In the genomic region with DNA sequence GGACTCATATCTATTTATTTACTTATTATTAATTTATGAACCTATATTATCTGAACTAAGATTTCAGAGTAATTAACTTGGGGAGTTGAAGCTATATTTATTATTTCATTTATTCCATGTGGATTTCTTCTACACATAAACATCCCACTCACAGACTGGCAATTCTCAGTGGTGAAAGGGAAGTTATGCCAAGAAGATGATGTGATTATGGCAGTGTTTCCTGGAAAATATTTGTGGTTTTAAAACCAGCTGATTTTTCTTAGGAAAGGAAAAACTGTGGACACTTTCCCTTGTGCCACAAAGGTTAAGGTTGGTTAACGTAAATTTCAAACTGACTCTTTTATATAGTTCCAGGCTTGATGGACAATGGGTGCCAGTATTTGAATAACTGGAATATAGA, we compare ENCODE assay signal across 1 cellular context.
TF ChIP-seq lines count a peak whose summit lies in the region.

No MANE protein-coding gene starts in this region.

TF ChIP-seq in IMR-90, 13 proteins besides CTCF, POLR2A, EP300 and RAD21 (continued from another document):
- TF ChIP-seq, protein P1, sequence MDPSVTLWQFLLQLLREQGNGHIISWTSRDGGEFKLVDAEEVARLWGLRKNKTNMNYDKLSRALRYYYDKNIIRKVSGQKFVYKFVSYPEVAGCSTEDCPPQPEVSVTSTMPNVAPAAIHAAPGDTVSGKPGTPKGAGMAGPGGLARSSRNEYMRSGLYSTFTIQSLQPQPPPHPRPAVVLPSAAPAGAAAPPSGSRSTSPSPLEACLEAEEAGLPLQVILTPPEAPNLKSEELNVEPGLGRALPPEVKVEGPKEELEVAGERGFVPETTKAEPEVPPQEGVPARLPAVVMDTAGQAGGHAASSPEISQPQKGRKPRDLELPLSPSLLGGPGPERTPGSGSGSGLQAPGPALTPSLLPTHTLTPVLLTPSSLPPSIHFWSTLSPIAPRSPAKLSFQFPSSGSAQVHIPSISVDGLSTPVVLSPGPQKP (IDR thresholded peaks at IDR 0.05; ENCODE audit: borderline replicate concordance, low read depth, low read length) = no peak
- TF ChIP-seq NFE2L2 (IDR thresholded peaks at IDR 0.05; ENCODE audit: low read depth, low read length) = no peak
- TF ChIP-seq, protein P2, sequence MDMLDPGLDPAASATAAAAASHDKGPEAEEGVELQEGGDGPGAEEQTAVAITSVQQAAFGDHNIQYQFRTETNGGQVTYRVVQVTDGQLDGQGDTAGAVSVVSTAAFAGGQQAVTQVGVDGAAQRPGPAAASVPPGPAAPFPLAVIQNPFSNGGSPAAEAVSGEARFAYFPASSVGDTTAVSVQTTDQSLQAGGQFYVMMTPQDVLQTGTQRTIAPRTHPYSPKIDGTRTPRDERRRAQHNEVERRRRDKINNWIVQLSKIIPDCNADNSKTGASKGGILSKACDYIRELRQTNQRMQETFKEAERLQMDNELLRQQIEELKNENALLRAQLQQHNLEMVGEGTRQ (IDR thresholded peaks at IDR 0.05; ENCODE audit: low read depth, low read length) = no peak
- no peak for TF ChIP-seq MXI1 (IDR thresholded peaks at IDR 0.05; ENCODE audit: borderline replicate concordance, low read depth, low read length)
- no peak for TF ChIP-seq MAZ (IDR thresholded peaks at IDR 0.05; ENCODE audit: borderline replicate concordance, low read depth, low read length)
- no peak for TF ChIP-seq MAFK (IDR thresholded peaks at IDR 0.05; ENCODE audit: low read depth, low read length)
- no peak for TF ChIP-seq CHD1 (IDR thresholded peaks at IDR 0.05; ENCODE audit: low read depth, low read length)
- no peak for TF ChIP-seq RFX5 (IDR thresholded peaks at IDR 0.05; ENCODE audit: low read depth, low read length)
- no peak for TF ChIP-seq BHLHE40 (IDR thresholded peaks at IDR 0.05; ENCODE audit: low read depth, low read length)
- TF ChIP-seq RCOR1 (IDR thresholded peaks at IDR 0.05; ENCODE audit: insufficient replicate concordance, low read length) = no peak
